Comparison of ENCODE assay signal across 4 cellular contexts in genomic region chr2:91578678-91579077, GRCh38.
DNase-seq lines count a peak whose midpoint lies in the region; TF ChIP-seq lines count a peak whose summit lies in the region.
"Not testable (repeated sequence)": the region's sequence is repeated elsewhere in the genome, so short reads cannot be mapped to it uniquely, and the experiment has no call there.

No MANE protein-coding gene starts in this region.

- not testable (repeated sequence) for H3K4me1 ChIP-seq in spleen

- H3K27ac Mint-ChIP-seq in activated CD4-positive, alpha-beta T cell treated with anti-CD3 and anti-CD28 coated beads, Interleukin-2, amount 10 ng/mL, durations not matched to agents 24 days and 14 days; osteocyte (ENCODE audit: unreplicated experiment); type B pancreatic cell: not testable (repeated sequence)

- not testable (repeated sequence) for H3K4me3 ChIP-seq in spleen

- H3K27ac ChIP-seq in spleen: not testable (repeated sequence)

- TF ChIP-seq POLR2A in spleen (IDR thresholded peaks at IDR 0.05): not testable (repeated sequence)

- H3K36me3 Mint-ChIP-seq in activated CD4-positive, alpha-beta T cell treated with anti-CD3 and anti-CD28 coated beads, Interleukin-2, amount 10 ng/mL, durations not matched to agents 24 days and 14 days (ENCODE audit: low read depth); osteocyte (ENCODE audit: unreplicated experiment); type B pancreatic cell: not testable (repeated sequence)

- H3K9me3 ChIP-seq in spleen: not testable (repeated sequence)

- peak; percentile 43 for DNase-seq in activated CD4-positive, alpha-beta T cell treated with anti-CD3 and anti-CD28 coated beads, Interleukin-2, amount 10 ng/mL, durations not matched to agents 24 days and 14 days
- DNase-seq in osteocyte (ENCODE audit: extremely low spot score, unreplicated experiment): peak; percentile 75
- DNase-seq in spleen: peak; percentile 30
- peak; percentile 49 for DNase-seq in type B pancreatic cell (ENCODE audit: extremely low spot score, unreplicated experiment)

- WGBS in spleen, 5 donors: 56 to 73% (median 62%) methylated on average over 3 of the region's 3 CpGs

- not testable (repeated sequence) for H3K27me3 ChIP-seq in spleen (replicated peaks in 1 of 7)

- not testable (repeated sequence) for TF ChIP-seq CTCF in osteocyte (IDR thresholded peaks at IDR 0.05); spleen (IDR thresholded peaks at IDR 0.05 in 8 of 11, conservative IDR thresholded peaks at IDR 0.05 in 3 of 11); type B pancreatic cell (conservative IDR thresholded peaks at IDR 0.05)

- not testable (repeated sequence) for H3K4me3 Mint-ChIP-seq in activated CD4-positive, alpha-beta T cell treated with anti-CD3 and anti-CD28 coated beads, Interleukin-2, amount 10 ng/mL, durations not matched to agents 24 days and 14 days; osteocyte (ENCODE audit: unreplicated experiment); type B pancreatic cell

- not testable (repeated sequence) for H3K27me3 Mint-ChIP-seq in activated CD4-positive, alpha-beta T cell treated with anti-CD3 and anti-CD28 coated beads, Interleukin-2, amount 10 ng/mL, durations not matched to agents 24 days and 14 days; osteocyte (ENCODE audit: unreplicated experiment); type B pancreatic cell

- intact Hi-C loops in activated CD4-positive, alpha-beta T cell treated with anti-CD3 and anti-CD28 coated beads, Interleukin-2, amount 10 ng/mL, durations not matched to agents 24 days and 14 days (cut with micrococcal nuclease); spleen (cut with DNase I; ENCODE audit: low total_unique reads): not testable (repeated sequence)

- not testable (repeated sequence) for H3K36me3 ChIP-seq in spleen

- not testable (repeated sequence) for H3K9me3 Mint-ChIP-seq in activated CD4-positive, alpha-beta T cell treated with anti-CD3 and anti-CD28 coated beads, Interleukin-2, amount 10 ng/mL, durations not matched to agents 24 days and 14 days; type B pancreatic cell
- peaks cover 14% of the 10 kb centered on the region for H3K9me3 Mint-ChIP-seq in osteocyte (ENCODE audit: unreplicated experiment)

- H3K4me1 Mint-ChIP-seq in activated CD4-positive, alpha-beta T cell treated with anti-CD3 and anti-CD28 coated beads, Interleukin-2, amount 10 ng/mL, durations not matched to agents 24 days and 14 days; osteocyte (ENCODE audit: unreplicated experiment); type B pancreatic cell (ENCODE audit: unreplicated experiment): not testable (repeated sequence)
